ENCODE assay signal across 9 cellular contexts in genomic region chr2:239157766-239158165, GRCh38.
DNase-seq lines count a peak whose midpoint lies in the region; ATAC-seq, FAIRE-seq and TF ChIP-seq lines count a peak whose summit lies in the region.
"Had no signal": no experiment of that assay in that cellular context is flagged by ENCODE, and none has a peak within 500 bp of the region (broad histone marks: within the 10 kb centered on the region; RNA-seq: fewer than 3 reads in every experiment).

No MANE protein-coding gene starts in this region.

- H3K9me3 ChIP-seq in HEK293 (ENCODE audit: control insufficient read depth, insufficient read depth, low read depth, low read length) = no peaks in the 10 kb centered on the region
- no peaks in the 10 kb centered on the region for H3K9me3 ChIP-seq in lower lobe of right lung

- FAIRE-seq in GM12891 (lab: Jason Lieb, UNC) = no peak
- FAIRE-seq: TTC549 had no signal

- DNase-seq in ACHN (peak; percentile 61), coronary artery (ENCODE audit: low spot score) (peak; percentile 49), lower lobe of right lung (peak; percentile 65), GM12891 (ENCODE audit: insufficient read length, low spot score) (no peak), inferior parietal cortex (ENCODE audit: extremely low spot score) (no peak), DMS79 (lab: John Stamatoyannopoulos, UW) (no peak)

- no peak for TF ChIP-seq POLR2A in GM12891 (IDR thresholded peaks at IDR 0.05; ENCODE audit: low read depth, low read length)

- H3K27ac ChIP-seq in HEK293 (ENCODE audit: extremely low read depth, low read depth, low read length) (no peak overlapping the region), coronary artery (no peak overlapping the region), lower lobe of right lung (no peak overlapping the region)

- H3K27me3 ChIP-seq in lower lobe of right lung (ENCODE audit: low read depth) = no peaks in the 10 kb centered on the region

- no peaks in the 10 kb centered on the region for H3K4me1 ChIP-seq in HEK293 (ENCODE audit: control insufficient read depth, insufficient read depth, low read length)
- H3K4me1 ChIP-seq in lower lobe of right lung = peaks cover 5% of the 10 kb centered on the region

- H3K36me3 ChIP-seq in HEK293 (ENCODE audit: control insufficient read depth in 2 of 2, insufficient read depth in 1 of 2, low read length in 2 of 2) (peaks cover 0 to 26% of the 10 kb centered on the region in 2 experiments; a peak in 1 of 3 replicates), lower lobe of right lung (peaks cover 58% of the 10 kb centered on the region)

- H3K4me3 ChIP-seq in HEK293 (ENCODE audit: low read depth, low read length) (no peak overlapping the region), coronary artery (no peak overlapping the region), lower lobe of right lung (no peak overlapping the region)

- no peak for TF ChIP-seq CTCF in HEK293 (tag by site-specific recombination; IDR thresholded peaks at IDR 0.05)
- TF ChIP-seq CTCF in coronary artery (IDR thresholded peaks at IDR 0.05) = no peak
- no peak for TF ChIP-seq CTCF in lower lobe of right lung (IDR thresholded peaks at IDR 0.05)

- CTCF ChIA-PET in HEK293 (lab: Yijun Ruan, JAX) = interaction anchor here (1.2 kb wide), 1 partner anchor 14 kb away, joined by 3 read pairs; no protein-coding TSS in a partner anchor

- in situ Hi-C loops in ACHN (cut with HindIII; ENCODE audit: low pct_ligation_motif_present, low pct_unique_long_range_greater_than_20kb, low sequenced_read_pairs) = no loop called here

- POLR2A ChIA-PET in HEK293 (lab: Yijun Ruan, JAX) = interaction anchor here (0.5 to 0.6 kb wide), 3 partner anchors 243 to 1629 kb away, joined by 3 to 4 read pairs (median 4); partner anchors contain the start of gene HDAC4

- ATAC-seq in lower lobe of right lung (peak; percentile 73 to 79), GM19035 (IDR thresholded peaks at IDR 0.05; ENCODE audit: unreplicated experiment) (no peak)

- intact Hi-C loops in lower lobe of right lung (cut with DNase I) = no loop called here

TF ChIP-seq in HEK293, 187 proteins besides CTCF, POLR2A, EP300 and RAD21:
- 0 out of 2 replicates have a peak, but pooled peaks have one; percentile 18 for TF ChIP-seq KLF1 (tag by site-specific recombination; IDR thresholded peaks at IDR 0.05)
- TF ChIP-seq ZBTB8A (tag by site-specific recombination; IDR thresholded peaks at IDR 0.05) = no peak
- TF ChIP-seq ZNF48 (tag by site-specific recombination; IDR thresholded peaks at IDR 0.05) = no peak
- TF ChIP-seq KLF9 (tag by site-specific recombination; IDR thresholded peaks at IDR 0.05; ENCODE audit: low read depth) = 0 out of 2 replicates have a peak, but pooled peaks have one; percentile 16
- no peak for TF ChIP-seq ZNF488 (tag by site-specific recombination; IDR thresholded peaks at IDR 0.05)
- TF ChIP-seq MYNN (tag by site-specific recombination; IDR thresholded peaks at IDR 0.05; ENCODE audit: borderline replicate concordance) = no peak
- no peak for TF ChIP-seq ZNF610 (tag by site-specific recombination; IDR thresholded peaks at IDR 0.05; ENCODE audit: borderline replicate concordance)
- TF ChIP-seq PBX3 (CRISPR knock-in tag; IDR thresholded peaks at IDR 0.05) = no peak
- no peak for TF ChIP-seq ZNF501 (tag by site-specific recombination; IDR thresholded peaks at IDR 0.05)
TF ChIP-seq in HEK293: peak in this region for 2.

TF ChIP-seq in GM12891, 5 proteins besides CTCF, POLR2A, EP300 and RAD21:
- TF ChIP-seq TAF1 (IDR thresholded peaks at IDR 0.05; ENCODE audit: low read depth, low read length) (no peak), POU2F2 (IDR thresholded peaks at IDR 0.05; ENCODE audit: low read depth, low read length) (no peak)
TF ChIP-seq in GM12891: peak in this region for 0.

Comparison
In these comparisons a context has a peak if more than half of its experiments do, and no peak if none do; other contexts are left out.
1. DNase-seq: peak in ACHN (single experiment), coronary artery (single experiment) and lower lobe of right lung (single experiment); none in GM12891 (single experiment), inferior parietal cortex (single experiment) and DMS79 (single experiment).